ENCODE assay signal across 8 cellular contexts in genomic region chr1:58783993-58784757, GRCh38. TPM values are rescaled to one million over a fixed set of nuclear protein-coding genes. Genes with fewer than 3 reads are reported as not detected.
DNase-seq lines count a peak whose midpoint lies in the region; TF ChIP-seq lines count a peak whose summit lies in the region.

JUN (minus strand) TSS chr1:58784047; CDS start chr1:58783070, 977 bp downstream.

- peak within 1 kb of the TSS; percentile 97 for H3K9ac ChIP-seq in MM.1S (ENCODE audit: low read length)

- no peaks in the 10 kb centered on the region for H3K4me1 ChIP-seq in HAP-1
- H3K4me1 ChIP-seq in MM.1S (ENCODE audit: low read length) = peaks cover 35% of the 10 kb centered on the region

- peaks cover 25% of the 10 kb centered on the region for H3K36me3 Mint-ChIP-seq in nephron (ENCODE audit: low read depth)
- peaks cover 33% of the 10 kb centered on the region for H3K36me3 Mint-ChIP-seq in stimulated activated naive CD8-positive, alpha-beta T cell treated with anti-CD3 and anti-CD28 coated beads, Interleukin-15, Interleukin-2, amounts not matched to agents 100 ng/mL and 50 ng/mL, for 24 hours (ENCODE audit: low read depth)

- no peaks in the 10 kb centered on the region for H4K20me1 ChIP-seq in MM.1S (ENCODE audit: insufficient read depth, low read length)

- DNase-seq in ELR (ENCODE audit: low read depth) = peak; percentile 100
- peak; percentile 98 to 99 for DNase-seq in HAP-1 (ENCODE audit: low spot score in 2 of 2)
- DNase-seq in MM.1S = peak; percentile 99
- DNase-seq in SIG-M5 (lab: John Stamatoyannopoulos, UW) = peak; percentile 88
- peak; percentile 96 for DNase-seq in activated gamma-delta T cell (lab: John Stamatoyannopoulos, UW)
- peak; percentile 100 for DNase-seq in fibroblast of the aortic adventitia (ENCODE audit: low read depth)

- H3K9me3 ChIP-seq in HAP-1 = no peaks in the 10 kb centered on the region
- H3K9me3 ChIP-seq in MM.1S (replicated peaks; ENCODE audit: insufficient read depth, low read length) = no peaks in the 10 kb centered on the region

- H3F3A ChIP-seq in MM.1S (ENCODE audit: insufficient read depth, low read length) = peaks cover 54% of the 10 kb centered on the region

- no peaks in the 10 kb centered on the region for H3K9me2 ChIP-seq in MM.1S (replicated peaks; ENCODE audit: insufficient read depth, low read length)

- H3K36me3 ChIP-seq in HAP-1 (replicated peaks) (no peaks in the 10 kb centered on the region), MM.1S (replicated peaks; ENCODE audit: insufficient read depth, low read length) (no peaks in the 10 kb centered on the region)

- peak within 1 kb of the TSS; percentile 95 for H3K27ac ChIP-seq in MM.1S (ENCODE audit: low read length)

- H3K4me3 Mint-ChIP-seq in nephron = peak within 1 kb of the TSS; percentile 91 to 95 (median 92)
- peak within 1 kb of the TSS; percentile 88 for H3K4me3 Mint-ChIP-seq in stimulated activated naive CD8-positive, alpha-beta T cell treated with anti-CD3 and anti-CD28 coated beads, Interleukin-15, Interleukin-2, amounts not matched to agents 100 ng/mL and 50 ng/mL, for 24 hours

- peaks cover 19% of the 10 kb centered on the region for H3K79me2 ChIP-seq in MM.1S (ENCODE audit: low read length)

- H3K4me2 ChIP-seq in MM.1S (ENCODE audit: low read depth, low read length) = peak within 1 kb of the TSS; percentile 93

- no peaks in the 10 kb centered on the region for H3K27me3 ChIP-seq in HAP-1 (ENCODE audit: low read depth)
- peaks cover 18% of the 10 kb centered on the region for H3K27me3 ChIP-seq in MM.1S (replicated peaks; ENCODE audit: insufficient read depth, low read length)

- no peak for TF ChIP-seq CTCF in MM.1S (IDR thresholded peaks at IDR 0.05; ENCODE audit: low read length)
- TF ChIP-seq CTCF in fibroblast of the aortic adventitia (IDR thresholded peaks at IDR 0.05; ENCODE audit: insufficient read depth, low read length) = peak; percentile 1
- no peak for TF ChIP-seq CTCF in nephron (IDR thresholded peaks at IDR 0.05; ENCODE audit: unreplicated experiment in 3 of 3)

- H3K27ac Mint-ChIP-seq in nephron = peak within 1 kb of the TSS; percentile 88 to 99 (median 97)
- H3K27ac Mint-ChIP-seq in stimulated activated naive CD8-positive, alpha-beta T cell treated with anti-CD3 and anti-CD28 coated beads, Interleukin-15, Interleukin-2, amounts not matched to agents 100 ng/mL and 50 ng/mL, for 24 hours = peak within 1 kb of the TSS; percentile 89

- H3K4me3 ChIP-seq in HAP-1 (peak within 1 kb of the TSS; percentile 82), MM.1S (ENCODE audit: low read length) (peak within 1 kb of the TSS; percentile 82), fibroblast of the aortic adventitia (ENCODE audit: low read depth, low read length) (peak within 1 kb of the TSS; percentile 93)

- peaks cover 3% of the 10 kb centered on the region for H3K27me3 Mint-ChIP-seq in nephron (ENCODE audit: low read depth)
- peaks cover 6% of the 10 kb centered on the region for H3K27me3 Mint-ChIP-seq in stimulated activated naive CD8-positive, alpha-beta T cell treated with anti-CD3 and anti-CD28 coated beads, Interleukin-15, Interleukin-2, amounts not matched to agents 100 ng/mL and 50 ng/mL, for 24 hours

- peaks cover 9% of the 10 kb centered on the region for H3K9me3 Mint-ChIP-seq in nephron
- H3K9me3 Mint-ChIP-seq in stimulated activated naive CD8-positive, alpha-beta T cell treated with anti-CD3 and anti-CD28 coated beads, Interleukin-15, Interleukin-2, amounts not matched to agents 100 ng/mL and 50 ng/mL, for 24 hours = peaks cover 14% of the 10 kb centered on the region

- H3K4me1 Mint-ChIP-seq in nephron = peaks cover 35% of the 10 kb centered on the region
- peaks cover 25% of the 10 kb centered on the region for H3K4me1 Mint-ChIP-seq in stimulated activated naive CD8-positive, alpha-beta T cell treated with anti-CD3 and anti-CD28 coated beads, Interleukin-15, Interleukin-2, amounts not matched to agents 100 ng/mL and 50 ng/mL, for 24 hours (ENCODE audit: low read depth)

- in situ Hi-C loops in HAP-1 (cut with MboI; ENCODE audit: low sequenced_read_pairs) = no loop called here

- H2AFZ ChIP-seq in MM.1S (ENCODE audit: low read length) = peak within 1 kb of the TSS; percentile 77

RNA-seq across cellular contexts. Expression of gene JUN, which starts in this region (rescaled TPM):
- 30.7 and 55.0 TPM in 2 replicates for total RNA-seq in fibroblast of the aortic adventitia (ENCODE audit: low replicate concordance)

Comparison
In these comparisons a context has a peak if more than half of its experiments do, and no peak if none do; other contexts are left out.
1. Peak in every context shown above with its lines: DNase-seq, H3K4me3 ChIP-seq and H3K27ac ChIP-seq.